Comparison of ENCODE assay signal across 8 cellular contexts in genomic region chr7:151233111-151233701, GRCh38. TPM values are rescaled to one million over a fixed set of nuclear protein-coding genes. Genes with fewer than 3 reads are reported as not detected.
DNase-seq lines count a peak whose midpoint lies in the region; ATAC-seq lines count a peak whose summit lies in the region.

No MANE protein-coding gene starts in this region.

- no peaks in the 10 kb centered on the region for H3K9me3 ChIP-seq in CD8-positive, alpha-beta memory T cell (ENCODE audit: low read length)
- H3K9me3 ChIP-seq in duodenal mucosa (ENCODE audit: control insufficient read depth in 1 of 2, low read length in 2 of 2) = no peaks in the 10 kb centered on the region
- H3K9me3 ChIP-seq in mononuclear cell (ENCODE audit: low read depth, low read length) = no peaks in the 10 kb centered on the region

- H3K4me3 Mint-ChIP-seq in CD8-positive, alpha-beta memory T cell = peak overlapping the region; percentile 98 to 100 (median 100)

- in situ Hi-C loops in G401 (cut with HindIII; ENCODE audit: low sequenced_read_pairs) = no loop called here

- peak overlapping the region; percentile 96 for H3K27ac ChIP-seq in CD8-positive, alpha-beta memory T cell (ENCODE audit: low read depth, low read length)
- no peak overlapping the region for H3K27ac ChIP-seq in duodenal mucosa (ENCODE audit: low read depth, low read length)

- H3K9ac ChIP-seq in duodenal mucosa (ENCODE audit: low read depth in 1 of 2, low read length in 2 of 2) = peak overlapping the region; percentile 73 to 91

- H3K36me3 ChIP-seq in CD8-positive, alpha-beta memory T cell (ENCODE audit: insufficient read depth, low read length) = peaks cover 9% of the 10 kb centered on the region
- peaks cover 15 to 34% of the 10 kb centered on the region in 2 donors for H3K36me3 ChIP-seq in duodenal mucosa (ENCODE audit: control insufficient read depth in 1 of 2, insufficient read depth in 2 of 2, low read length in 2 of 2)

- H3K9me3 Mint-ChIP-seq in CD8-positive, alpha-beta memory T cell = no peaks in the 10 kb centered on the region

- peak overlapping the region; percentile 89 for H3K4me3 ChIP-seq in CD8-positive, alpha-beta memory T cell (ENCODE audit: low read length)
- H3K4me3 ChIP-seq in duodenal mucosa (ENCODE audit: low read depth in 1 of 2, low read length in 2 of 2) (peak overlapping the region; percentile 95 to 99), mononuclear cell (ENCODE audit: low read length) (peak overlapping the region; percentile 95)

- H3K27ac Mint-ChIP-seq in CD8-positive, alpha-beta memory T cell = peak overlapping the region; percentile 94 to 100 (median 99)

- DNase-seq in CD8-positive, alpha-beta memory T cell = peak; percentile 51 to 82 (median 59)
- peak; percentile 79 for DNase-seq in MV-4-11 (lab: John Stamatoyannopoulos, UW)
- DNase-seq in activated CD4-positive, alpha-beta T cell treated with anti-CD3 and anti-CD28 coated beads, Interleukin-2, amount 50 U/mL, for 1 hour = peak; percentile 61
- peak; percentile 86 for DNase-seq in stimulated activated CD8-positive, alpha-beta memory T cell treated with anti-CD3 and anti-CD28 coated beads, Interleukin-4, amount 100 ng/mL, for 48 hours
- DNase-seq in G401 (ENCODE audit: low spot score) = no peak

- peaks cover 31 to 54% (median 33%) of the 10 kb centered on the region in 3 donors for H3K4me1 Mint-ChIP-seq in CD8-positive, alpha-beta memory T cell

- H3K27me3 Mint-ChIP-seq in CD8-positive, alpha-beta memory T cell = no peaks in the 10 kb centered on the region

- H3K27me3 ChIP-seq in CD8-positive, alpha-beta memory T cell (ENCODE audit: insufficient read depth, low read length, poor library complexity, severe bottlenecking) = no peaks in the 10 kb centered on the region
- no peaks in the 10 kb centered on the region for H3K27me3 ChIP-seq in duodenal mucosa (ENCODE audit: control insufficient read depth in 1 of 2, insufficient read depth in 2 of 2, low read length in 2 of 2)
- no peaks in the 10 kb centered on the region for H3K27me3 ChIP-seq in mononuclear cell (ENCODE audit: insufficient read depth, low read length)

- POLR2A ChIA-PET in CD8-positive, alpha-beta memory T cell (lab: Charles Lee) = interaction anchor here (1.4 kb wide), 1 partner anchor 14 kb away, joined by 4 read pairs; no protein-coding TSS in a partner anchor

- H3K36me3 Mint-ChIP-seq in CD8-positive, alpha-beta memory T cell = peaks cover 0 to 48% (median 2%) of the 10 kb centered on the region in 3 donors

- ATAC-seq in GM21619 (IDR thresholded peaks at IDR 0.05; ENCODE audit: unreplicated experiment) = peak; percentile 34

- CTCF ChIA-PET in CD8-positive, alpha-beta memory T cell (lab: Charles Lee) = interaction anchor here (4.7 kb wide), 1 partner anchor 10 kb away, joined by 29 read pairs; no protein-coding TSS in a partner anchor

- H3K4me1 ChIP-seq in CD8-positive, alpha-beta memory T cell (ENCODE audit: insufficient read depth, low read length) = peaks cover 25% of the 10 kb centered on the region
- H3K4me1 ChIP-seq in duodenal mucosa (ENCODE audit: control insufficient read depth in 1 of 2, insufficient read depth in 2 of 2, low read length in 2 of 2) (peaks cover 22 to 25% of the 10 kb centered on the region in 2 donors), mononuclear cell (ENCODE audit: insufficient read depth, low read length) (peaks cover 25% of the 10 kb centered on the region)

RNA-seq across cellular contexts. Expression of gene CHPF2, which starts 0.9 kb away (rescaled TPM):
- 10 to 100 TPM; 36.6 to 37.0 TPM for total RNA-seq in CD8-positive, alpha-beta memory T cell
- 31.3 TPM for polyA plus RNA-seq in CD8-positive, alpha-beta memory T cell
- total RNA-seq in mononuclear cell = 25.0 TPM
- total RNA-seq in G401 (2014; rRNA removed; shearing (Covaris generic)) = 22.3 and 31.1 TPM in 2 replicates

RNA-seq across cellular contexts. Expression of gene ABCF2, which starts 6.2 kb away (rescaled TPM):
- 10 to 100 TPM; 86.5 to 95.1 TPM for total RNA-seq in CD8-positive, alpha-beta memory T cell
- 36.7 TPM for polyA plus RNA-seq in CD8-positive, alpha-beta memory T cell
- 9.7 TPM for total RNA-seq in mononuclear cell
- total RNA-seq in G401 (2014; rRNA removed; shearing (Covaris generic)) = 63.0 and 99.0 TPM in 2 replicates

RNA-seq across cellular contexts. Expression of gene SMARCD3, which starts 15.3 kb away (rescaled TPM):
- total RNA-seq in CD8-positive, alpha-beta memory T cell = 1 to 10 TPM; 1.8 to 2.1 TPM
- polyA plus RNA-seq in CD8-positive, alpha-beta memory T cell = 5.7 TPM
- total RNA-seq in mononuclear cell = 35.8 TPM
- total RNA-seq in G401 (2014; rRNA removed; shearing (Covaris generic)) = 65.7 and 68.2 TPM in 2 replicates

RNA-seq across cellular contexts. Expression of gene H2BK1, which starts 22.9 kb away (rescaled TPM):
- under 1 TPM in 1 of 2 experiments, not detected in 1; 0.57 TPM for total RNA-seq in CD8-positive, alpha-beta memory T cell
- polyA plus RNA-seq in CD8-positive, alpha-beta memory T cell = not detected
- total RNA-seq in mononuclear cell = not detected
- not detected in 2 replicates for total RNA-seq in G401 (2014; rRNA removed; shearing (Covaris generic))

RNA-seq across cellular contexts. Expression of gene ASB10, which starts 46.2 kb away (rescaled TPM):
- total RNA-seq in CD8-positive, alpha-beta memory T cell = not detected
- polyA plus RNA-seq in CD8-positive, alpha-beta memory T cell = not detected
- not detected for total RNA-seq in mononuclear cell
- total RNA-seq in G401 (2014; rRNA removed; shearing (Covaris generic)) = not detected in 2 replicates

Comparison
In these comparisons a context has a peak if more than half of its experiments do, and no peak if none do; other contexts are left out.
1. RNA of gene SMARCD3, which starts 15.3 kb away (total RNA-seq): 65.7 to 68.2 TPM in G401 and 35.8 TPM in mononuclear cell (single experiment); 1.8 to 2.1 TPM in CD8-positive, alpha-beta memory T cell; every median in the first group is over 10 times any median in the second.
2. Peak in every context shown above with its lines, with median percentiles within 50 percentile points of each other: H3K4me3 ChIP-seq.